ENCODE assay signal across 1 cellular context in genomic region chr17:38482700-38483043, GRCh38. TPM values are rescaled to one million over a fixed set of nuclear protein-coding genes. Genes with fewer than 3 reads are reported as not detected.
"Had no signal": no experiment of that assay in that cellular context is flagged by ENCODE, and none has a peak within 500 bp of the region (broad histone marks: within the 10 kb centered on the region; RNA-seq: fewer than 3 reads in every experiment).

No MANE protein-coding gene starts in this region.

RNA-seq across cellular contexts. Expression of gene ARHGAP23, which starts 54.4 kb away (rescaled TPM):
- polyA plus RNA-seq: naive thymus-derived CD4-positive, alpha-beta T cell had no signal
